ENCODE assay signal across 1 cellular context in the genomic region with DNA sequence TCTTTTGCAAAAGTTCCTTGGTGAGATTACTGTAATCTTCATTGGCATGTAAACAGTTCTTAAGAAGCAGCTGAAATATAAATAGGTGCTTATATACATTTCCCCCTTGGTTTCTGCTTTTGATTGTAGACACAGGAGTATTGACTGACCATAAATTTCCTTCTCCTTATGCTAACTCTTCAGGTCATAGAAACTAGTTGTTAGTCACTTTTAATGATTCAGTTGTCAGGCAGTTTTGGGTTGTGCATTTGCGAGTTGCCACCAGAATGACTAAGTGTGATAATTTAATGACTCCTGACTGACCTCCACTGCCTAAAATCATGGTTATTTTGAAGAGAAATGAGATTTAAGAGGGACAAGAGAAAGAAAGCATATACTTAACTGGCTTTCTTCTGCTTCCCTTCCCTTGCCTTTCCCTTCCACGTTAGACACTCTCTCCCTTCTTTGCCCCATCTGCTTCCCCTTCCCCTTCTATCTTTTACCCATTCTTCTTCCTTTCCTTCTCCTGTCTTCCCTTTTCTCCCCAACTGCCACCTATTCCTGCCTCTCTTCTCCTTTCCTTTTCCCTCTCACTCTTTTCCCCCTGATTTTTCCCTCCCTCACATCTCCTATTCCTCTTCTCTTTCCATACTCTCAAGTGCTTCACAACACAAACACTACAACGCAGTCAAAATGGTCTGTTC.
TF ChIP-seq lines count a peak whose summit lies in the region.

No MANE protein-coding gene starts in this region.

TF ChIP-seq in SK-N-SH, 30 proteins besides CTCF, POLR2A, EP300 and RAD21:
- TF ChIP-seq TEAD4 (IDR thresholded peaks at IDR 0.05; ENCODE audit: borderline replicate concordance, insufficient read depth): no peak
- TF ChIP-seq, protein P1, sequence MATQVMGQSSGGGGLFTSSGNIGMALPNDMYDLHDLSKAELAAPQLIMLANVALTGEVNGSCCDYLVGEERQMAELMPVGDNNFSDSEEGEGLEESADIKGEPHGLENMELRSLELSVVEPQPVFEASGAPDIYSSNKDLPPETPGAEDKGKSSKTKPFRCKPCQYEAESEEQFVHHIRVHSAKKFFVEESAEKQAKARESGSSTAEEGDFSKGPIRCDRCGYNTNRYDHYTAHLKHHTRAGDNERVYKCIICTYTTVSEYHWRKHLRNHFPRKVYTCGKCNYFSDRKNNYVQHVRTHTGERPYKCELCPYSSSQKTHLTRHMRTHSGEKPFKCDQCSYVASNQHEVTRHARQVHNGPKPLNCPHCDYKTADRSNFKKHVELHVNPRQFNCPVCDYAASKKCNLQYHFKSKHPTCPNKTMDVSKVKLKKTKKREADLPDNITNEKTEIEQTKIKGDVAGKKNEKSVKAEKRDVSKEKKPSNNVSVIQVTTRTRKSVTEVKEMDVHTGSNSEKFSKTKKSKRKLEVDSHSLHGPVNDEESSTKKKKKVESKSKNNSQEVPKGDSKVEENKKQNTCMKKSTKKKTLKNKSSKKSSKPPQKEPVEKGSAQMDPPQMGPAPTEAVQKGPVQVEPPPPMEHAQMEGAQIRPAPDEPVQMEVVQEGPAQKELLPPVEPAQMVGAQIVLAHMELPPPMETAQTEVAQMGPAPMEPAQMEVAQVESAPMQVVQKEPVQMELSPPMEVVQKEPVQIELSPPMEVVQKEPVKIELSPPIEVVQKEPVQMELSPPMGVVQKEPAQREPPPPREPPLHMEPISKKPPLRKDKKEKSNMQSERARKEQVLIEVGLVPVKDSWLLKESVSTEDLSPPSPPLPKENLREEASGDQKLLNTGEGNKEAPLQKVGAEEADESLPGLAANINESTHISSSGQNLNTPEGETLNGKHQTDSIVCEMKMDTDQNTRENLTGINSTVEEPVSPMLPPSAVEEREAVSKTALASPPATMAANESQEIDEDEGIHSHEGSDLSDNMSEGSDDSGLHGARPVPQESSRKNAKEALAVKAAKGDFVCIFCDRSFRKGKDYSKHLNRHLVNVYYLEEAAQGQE (IDR thresholded peaks at IDR 0.05; ENCODE audit: low read depth, low read length): no peak
- TF ChIP-seq TCF12 (IDR thresholded peaks at IDR 0.05): no peak
- no peak for TF ChIP-seq GABPA (IDR thresholded peaks at IDR 0.05; ENCODE audit: low read depth)
TF ChIP-seq in SK-N-SH: peak in this region for 0.
